Comparison of ENCODE assay signal across 8 cellular contexts in the genomic region with DNA sequence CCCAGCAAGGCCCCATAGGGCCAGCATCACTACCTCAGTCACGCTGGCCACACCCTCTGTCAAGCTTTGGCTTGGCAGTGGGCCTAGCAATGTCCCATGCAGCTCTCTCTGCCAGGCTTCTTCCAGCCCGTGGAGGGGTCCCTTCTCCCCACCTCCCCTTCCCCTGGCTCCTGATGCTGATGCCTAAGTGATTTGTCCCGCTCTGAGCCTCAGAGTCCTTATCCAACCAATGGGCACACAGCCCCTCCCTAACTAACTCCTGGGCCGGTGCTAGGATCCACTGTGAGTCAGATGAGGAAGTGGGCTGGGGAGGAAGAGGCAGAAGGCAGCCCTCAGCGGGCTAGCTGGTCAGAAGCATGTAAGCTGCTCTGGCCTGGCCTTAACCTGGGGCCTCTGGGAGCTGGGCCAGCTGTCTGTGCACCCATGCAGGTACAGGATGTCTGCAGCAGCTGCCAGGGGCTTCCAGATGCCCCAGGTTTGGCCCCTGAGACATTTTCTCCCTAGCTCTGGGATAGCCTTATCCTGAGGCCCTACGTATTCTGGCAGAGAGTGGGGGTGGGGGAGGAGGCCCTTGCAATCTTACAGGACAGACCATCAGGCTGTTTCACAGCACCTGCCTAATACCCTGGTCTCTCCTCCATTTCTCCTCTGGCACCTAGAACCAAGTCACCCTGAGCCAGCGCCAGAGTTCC. TPM values are rescaled to one million over a fixed set of nuclear protein-coding genes. Genes with fewer than 3 reads are reported as not detected.
DNase-seq lines count a peak whose midpoint lies in the region; ATAC-seq and TF ChIP-seq lines count a peak whose summit lies in the region.

No MANE protein-coding gene starts in this region.

- no peak for DNase-seq in stimulated activated naive CD8-positive, alpha-beta T cell treated with anti-CD3 and anti-CD28 coated beads, Interleukin-15, Interleukin-2, amounts not matched to agents 100 U/mL and 50 U/mL, for 24 hours
- DNase-seq in PC-9 (peak; percentile 72 to 86), dedifferentiated amniotic fluid mesenchymal stem cell (ENCODE audit: extremely low spot score) (peak; percentile 38), lower leg skin (ENCODE audit: low spot score in 2 of 2) (peak; percentile 76 to 95), testis (no peak)

- H3K4me3 Mint-ChIP-seq in stimulated activated naive CD8-positive, alpha-beta T cell treated with anti-CD3 and anti-CD28 coated beads, Interleukin-15, Interleukin-2, amounts not matched to agents 100 ng/mL and 50 ng/mL, for 24 hours = peak overlapping the region; percentile 17

- H3K36me3 ChIP-seq in PC-9 (ENCODE audit: low read depth) = no peaks in the 10 kb centered on the region
- no peaks in the 10 kb centered on the region for H3K36me3 ChIP-seq in testis (ENCODE audit: low read depth, missing control alignments)

- H3K9me3 Mint-ChIP-seq in stimulated activated naive CD8-positive, alpha-beta T cell treated with anti-CD3 and anti-CD28 coated beads, Interleukin-15, Interleukin-2, amounts not matched to agents 100 ng/mL and 50 ng/mL, for 24 hours = no peaks in the 10 kb centered on the region

- H3K27me3 Mint-ChIP-seq in stimulated activated naive CD8-positive, alpha-beta T cell treated with anti-CD3 and anti-CD28 coated beads, Interleukin-15, Interleukin-2, amounts not matched to agents 100 ng/mL and 50 ng/mL, for 24 hours = no peaks in the 10 kb centered on the region

- no peak for ATAC-seq in stimulated activated naive CD8-positive, alpha-beta T cell treated with anti-CD3 and anti-CD28 coated beads, Interleukin-15, Interleukin-2, amounts not matched to agents 100 U/mL and 50 U/mL, for 24 hours
- ATAC-seq in HG02973 (IDR thresholded peaks at IDR 0.05; ENCODE audit: unreplicated experiment) (peak; percentile 44), GM21528 (IDR thresholded peaks at IDR 0.05; ENCODE audit: low FRiP score, unreplicated experiment) (no peak)

- no peak overlapping the region for H2AFZ ChIP-seq in PC-9

- 25 to 26% methylated on average over 6 of the region's 7 CpGs for WGBS in lower leg skin, 2 donors
- 20 to 33% methylated on average over 6 to 7 of the region's 7 CpGs for WGBS in testis, 2 donors

- H3K4me2 ChIP-seq in PC-9 = peak overlapping the region; percentile 92

- TF ChIP-seq POLR2A in lower leg skin (IDR thresholded peaks at IDR 0.05) = peak in 1 of 2 donors; percentile 5
- no peak for TF ChIP-seq POLR2A in testis (IDR thresholded peaks at IDR 0.05)

- H3K9me3 ChIP-seq in PC-9 (ENCODE audit: insufficient read depth, low read depth) (no peaks in the 10 kb centered on the region), testis (no peaks in the 10 kb centered on the region)

- CTCF ChIA-PET in PC-9 (lab: Charles Lee) = interaction anchor here (0.6 to 0.9 kb wide), 2 partner anchors 52 to 157 kb away, joined by 3 to 4 read pairs; a partner anchor contains a TSS

- H3K27ac ChIP-seq in PC-9 = peak overlapping the region; percentile 65
- H3K27ac ChIP-seq in testis = peak overlapping the region in 1 of 2 donors; percentile 94

- peaks cover 33% of the 10 kb centered on the region for H3K4me1 ChIP-seq in PC-9 (replicated peaks; ENCODE audit: insufficient read depth)
- peaks cover 25% of the 10 kb centered on the region for H3K4me1 ChIP-seq in testis

- peaks cover 18% of the 10 kb centered on the region; the same call in 1 of the 2 replicates for H3F3A ChIP-seq in PC-9 (ENCODE audit: insufficient read depth, low read depth)

- peaks cover 20% of the 10 kb centered on the region for H3K4me1 Mint-ChIP-seq in stimulated activated naive CD8-positive, alpha-beta T cell treated with anti-CD3 and anti-CD28 coated beads, Interleukin-15, Interleukin-2, amounts not matched to agents 100 ng/mL and 50 ng/mL, for 24 hours (ENCODE audit: low read depth)

- no peaks in the 10 kb centered on the region for H3K9me2 ChIP-seq in PC-9 (ENCODE audit: insufficient read depth)

- peaks cover 12% of the 10 kb centered on the region for H3K36me3 Mint-ChIP-seq in stimulated activated naive CD8-positive, alpha-beta T cell treated with anti-CD3 and anti-CD28 coated beads, Interleukin-15, Interleukin-2, amounts not matched to agents 100 ng/mL and 50 ng/mL, for 24 hours (ENCODE audit: low read depth)

- no peaks in the 10 kb centered on the region for H4K20me1 ChIP-seq in PC-9 (ENCODE audit: insufficient read depth)

- no TSS peak for BruUV-seq in PC-9 (replicated peaks; lab: Mats Ljungman, UMichigan)

- no peaks in the 10 kb centered on the region for H3K79me2 ChIP-seq in PC-9 (ENCODE audit: low read depth)

- TF ChIP-seq CTCF in PC-9 (conservative IDR thresholded peaks at IDR 0.05) (no peak), lower leg skin (IDR thresholded peaks at IDR 0.05) (no peak), testis (IDR thresholded peaks at IDR 0.05) (no peak)

- intact Hi-C loops in PC-9 (cut with micrococcal nuclease; ENCODE audit: unreplicated experiment) (loop anchor here (1.0 to 2.0 kb wide), 3 partner anchors 32 to 92 kb away; a partner anchor contains a TSS), lower leg skin (cut with DNase I; ENCODE audit: low total_unique reads) (no loop called here), testis (cut with DNase I; ENCODE audit: low total_unique reads) (loop anchor here (10.0 kb wide), 1 partner anchor 58 kb away; a partner anchor contains a TSS)

- H3K27me3 ChIP-seq in PC-9 (ENCODE audit: insufficient read depth, low read depth) = no peaks in the 10 kb centered on the region
- H3K27me3 ChIP-seq in testis = no peaks in the 10 kb centered on the region

- POLR2A ChIA-PET in PC-9 (lab: Charles Lee; ENCODE audit: unreplicated experiment) = interaction anchor here (0.5 to 0.6 kb wide), 3 partner anchors 22 to 658 kb away, joined by 3 to 4 read pairs (median 3); a partner anchor contains a TSS

- no peak overlapping the region for H3K27ac Mint-ChIP-seq in stimulated activated naive CD8-positive, alpha-beta T cell treated with anti-CD3 and anti-CD28 coated beads, Interleukin-15, Interleukin-2, amounts not matched to agents 100 ng/mL and 50 ng/mL, for 24 hours

- H3K4me3 ChIP-seq in PC-9 (peak overlapping the region; percentile 66; the same call in 1 of the 2 replicates), lower leg skin (ENCODE audit: low read depth, poor library complexity, severe bottlenecking) (no peak overlapping the region), testis (peak overlapping the region; percentile 72 to 80)

RNA-seq across cellular contexts. Expression of a gene that starts 0.7 kb away (rescaled TPM):
- total RNA-seq in PC-9 (2021) = 8.1 and 9.6 TPM in 2 replicates
- total RNA-seq in lower leg skin = 10 to 100 TPM; 14.4 to 25.8 (median 21.2) TPM
- total RNA-seq in testis = 10 to 100 TPM; 16.7 to 22.8 TPM
- 18.1 TPM for polyA plus RNA-seq in testis (ENCODE audit: insufficient read depth, low read depth, low replicate concordance)

RNA-seq across cellular contexts. Expression of a gene that starts 32.6 kb away (rescaled TPM):
- not detected in 2 replicates for total RNA-seq in PC-9 (2021)
- total RNA-seq in lower leg skin = not detected
- 1 to 10 TPM in 1 of 2 donors, under 1 TPM in 1; 0.62 to 3.1 TPM for total RNA-seq in testis
- 3.2 TPM for polyA plus RNA-seq in testis (ENCODE audit: insufficient read depth, low read depth, low replicate concordance)

RNA-seq across cellular contexts. Expression of a gene that starts 49.8 kb away (rescaled TPM):
- total RNA-seq in PC-9 (2021) (not detected in 2 replicates), lower leg skin (1 to 10 TPM in 2 of 4 donors, under 1 TPM in 1, not detected in 1; 0.34 to 6.1 (median 1.5) TPM), testis (1 to 10 TPM; 6.4 to 7.2 TPM)
- polyA plus RNA-seq in testis (ENCODE audit: insufficient read depth, low read depth, low replicate concordance) = 6.1 TPM

RNA-seq across cellular contexts. Expression of a gene that starts 52.3 kb away (rescaled TPM):
- total RNA-seq in PC-9 (2021) (66.0 and 70.5 TPM in 2 replicates), lower leg skin (10 to 100 TPM; 33.8 to 82.3 (median 49.6) TPM), testis (100 to 1,000 TPM; 175 to 203 TPM)
- 42.2 TPM for polyA plus RNA-seq in testis (ENCODE audit: insufficient read depth, low read depth, low replicate concordance)

Comparison
In these comparisons a context has a peak if more than half of its experiments do, and no peak if none do; other contexts are left out.
1. DNase-seq: peak in PC-9 (2 of 2), dedifferentiated amniotic fluid mesenchymal stem cell (single experiment) and lower leg skin (2 of 2); none in stimulated activated naive CD8-positive, alpha-beta T cell treated with anti-CD3 and anti-CD28 coated beads, Interleukin-15, Interleukin-2, amounts not matched to agents 100 U/mL and 50 U/mL, for 24 hours (single experiment) and testis (single experiment).